In genomic region chr11:21893468-21893867, GRCh38 we compare ENCODE assay signal across 13 cellular contexts.
DNase-seq lines count a peak whose midpoint lies in the region; TF ChIP-seq lines count a peak whose summit lies in the region.
"Had no signal": no experiment of that assay in that cellular context is flagged by ENCODE, and none has a peak within 500 bp of the region (broad histone marks: within the 10 kb centered on the region; RNA-seq: fewer than 3 reads in every experiment).

No MANE protein-coding gene starts in this region.

- H3K36me3 Mint-ChIP-seq in brain = no peaks in the 10 kb centered on the region
- H3K36me3 Mint-ChIP-seq: CD14-positive monocyte; CD4-positive, alpha-beta memory T cell had no signal

- H3K4me1 Mint-ChIP-seq in brain = peaks cover 42% of the 10 kb centered on the region
- H3K4me1 Mint-ChIP-seq: CD4-positive, alpha-beta memory T cell had no signal

- H3K27ac Mint-ChIP-seq in brain = peak overlapping the region in 3 of 5 experiments; percentile 30 to 59 (median 43)
- H3K27ac Mint-ChIP-seq: CD14-positive monocyte; CD4-positive, alpha-beta memory T cell; GM23338 had no signal

- H3K27me3 Mint-ChIP-seq in brain = no peaks in the 10 kb centered on the region
- H3K27me3 Mint-ChIP-seq: CD4-positive, alpha-beta memory T cell had no signal

- peak; percentile 45 for DNase-seq in NCI-H446 treated with DMSO at 0.1 percent for 48 hours (lab: John Stamatoyannopoulos, UW)
- DNase-seq in NCI-H446 (lab: John Stamatoyannopoulos, UW) = no peak
- peak; percentile 72 for DNase-seq in NCI-H82 treated with DMSO at 0.1 percent for 48 hours (lab: John Stamatoyannopoulos, UW; ENCODE audit: unreplicated experiment)
- no peak for DNase-seq in NCI-H1436 (lab: John Stamatoyannopoulos, UW)
- DNase-seq in cortex of kidney (lab: John Stamatoyannopoulos, UW) = no peak
- no peak for DNase-seq in DMS53 (lab: John Stamatoyannopoulos, UW)
- DNase-seq: CD4-positive, alpha-beta memory T cell; DND-41; EL; HCEC 1CT had no signal

- H3K9me3 Mint-ChIP-seq in brain = no peaks in the 10 kb centered on the region
- H3K9me3 Mint-ChIP-seq: CD14-positive monocyte, GM23338 had no signal

- peak overlapping the region in 1 of 5 experiments; percentile 33 for H3K4me3 Mint-ChIP-seq in brain
- H3K4me3 Mint-ChIP-seq: CD14-positive monocyte; CD4-positive, alpha-beta memory T cell; GM23338 had no signal

- no peak for TF ChIP-seq CTCF in brain (conservative IDR thresholded peaks at IDR 0.05)

Comparison
In these comparisons a context has a peak if more than half of its experiments do, and no peak if none do; other contexts are left out.
1. DNase-seq: peak in NCI-H446 treated with DMSO at 0.1 percent for 48 hours (single experiment) and NCI-H82 treated with DMSO at 0.1 percent for 48 hours (single experiment); none in NCI-H446 (0 of 2), NCI-H1436 (single experiment), cortex of kidney (single experiment) and DMS53 (single experiment).